ENCODE assay signal across 9 cellular contexts in genomic region chr22:29310863-29311339, GRCh38. TPM values are rescaled to one million over a fixed set of nuclear protein-coding genes. Genes with fewer than 3 reads are reported as not detected.
DNase-seq lines count a peak whose midpoint lies in the region; ATAC-seq and TF ChIP-seq lines count a peak whose summit lies in the region.
"Had no signal": no experiment of that assay in that cellular context is flagged by ENCODE, and none has a peak within 500 bp of the region (broad histone marks: within the 10 kb centered on the region; RNA-seq: fewer than 3 reads in every experiment).

No MANE protein-coding gene starts in this region.

- DNase-seq in A673 (ENCODE audit: low spot score) (peak; percentile 92), OCI-M1 (lab: John Stamatoyannopoulos, UW) (peak; percentile 90), germinal center (ENCODE audit: low spot score) (peak; percentile 47), osteocyte (ENCODE audit: extremely low spot score, unreplicated experiment) (peak; percentile 99), thoracic aorta (ENCODE audit: low spot score) (peak; percentile 92), NK-92 (lab: John Stamatoyannopoulos, UW; ENCODE audit: unreplicated experiment) (no peak)
- DNase-seq in activated naive CD4-positive, alpha-beta T cell treated with anti-CD3 and anti-CD28 coated beads for 36 hours: peak; percentile 81

- H3K4me3 Mint-ChIP-seq in activated naive CD4-positive, alpha-beta T cell treated with anti-CD3 and anti-CD28 coated beads for 36 hours: no peak overlapping the region
- no peak overlapping the region for H3K4me3 Mint-ChIP-seq in osteocyte (ENCODE audit: unreplicated experiment)

- ATAC-seq in GM19023 (IDR thresholded peaks at IDR 0.05; ENCODE audit: unreplicated experiment): peak; percentile 56
- ATAC-seq in thoracic aorta (ENCODE audit: insufficient number of reproducible peaks, low FRiP score, low read depth): peak; percentile 62

- BruUV-seq in A673 (replicated peaks; lab: Mats Ljungman, UMichigan): no TSS peak

- peaks cover 30% of the 10 kb centered on the region for H3K4me1 Mint-ChIP-seq in activated naive CD4-positive, alpha-beta T cell treated with anti-CD3 and anti-CD28 coated beads for 36 hours (ENCODE audit: low read depth)
- H3K4me1 Mint-ChIP-seq in osteocyte (ENCODE audit: unreplicated experiment): peaks cover 44% of the 10 kb centered on the region

- TF ChIP-seq CTCF in A673 (conservative IDR thresholded peaks at IDR 0.05; ENCODE audit: low read depth, low read length) (no peak), osteocyte (IDR thresholded peaks at IDR 0.05) (no peak), thoracic aorta (IDR thresholded peaks at IDR 0.05) (no peak)

- intact Hi-C loops in A673 (cut with micrococcal nuclease; ENCODE audit: unreplicated experiment): no loop called here
- intact Hi-C loops in activated naive CD4-positive, alpha-beta T cell treated with anti-CD3 and anti-CD28 coated beads for 36 hours (cut with micrococcal nuclease): no loop called here

- POLR2A ChIA-PET in A673 (lab: Charles Lee; ENCODE audit: low non-redundant PET): no interaction called here

- H3K9me3 Mint-ChIP-seq in activated naive CD4-positive, alpha-beta T cell treated with anti-CD3 and anti-CD28 coated beads for 36 hours: no peaks in the 10 kb centered on the region
- H3K9me3 Mint-ChIP-seq in osteocyte (ENCODE audit: unreplicated experiment): no peaks in the 10 kb centered on the region

- H3K27ac Mint-ChIP-seq in activated naive CD4-positive, alpha-beta T cell treated with anti-CD3 and anti-CD28 coated beads for 36 hours: no peak overlapping the region
- peak overlapping the region; percentile 97 for H3K27ac Mint-ChIP-seq in osteocyte (ENCODE audit: unreplicated experiment)

- CTCF ChIA-PET in A673 (lab: Charles Lee): no interaction called here
- CTCF ChIA-PET in activated naive CD4-positive, alpha-beta T cell treated with anti-CD3 and anti-CD28 coated beads for 36 hours (lab: Charles Lee): no interaction called here

- peaks cover 38% of the 10 kb centered on the region for H3K27me3 Mint-ChIP-seq in activated naive CD4-positive, alpha-beta T cell treated with anti-CD3 and anti-CD28 coated beads for 36 hours (ENCODE audit: low read depth)
- H3K27me3 Mint-ChIP-seq in osteocyte (ENCODE audit: unreplicated experiment): peaks cover 13% of the 10 kb centered on the region

- no peaks in the 10 kb centered on the region for H3K36me3 Mint-ChIP-seq in activated naive CD4-positive, alpha-beta T cell treated with anti-CD3 and anti-CD28 coated beads for 36 hours (ENCODE audit: low read depth)
- no peaks in the 10 kb centered on the region for H3K36me3 Mint-ChIP-seq in osteocyte (ENCODE audit: unreplicated experiment)

- H3K4me1 ChIP-seq in A673 (ENCODE audit: insufficient read depth, low read length, poor library complexity, severe bottlenecking) (peaks cover 28% of the 10 kb centered on the region), thoracic aorta (ENCODE audit: control insufficient read depth in 1 of 2, low read depth in 2 of 2) (peaks cover 54 to 76% of the 10 kb centered on the region in 2 donors)

- no peaks in the 10 kb centered on the region for H3K9me3 ChIP-seq in A673 (ENCODE audit: low read depth, low read length, poor library complexity, severe bottlenecking)
- H3K9me3 ChIP-seq in thoracic aorta: no peaks in the 10 kb centered on the region
- H3K9me3 ChIP-seq: neutrophil had no signal

- H3K36me3 ChIP-seq in A673 (ENCODE audit: insufficient read depth, low read length, poor library complexity, severe bottlenecking) (no peaks in the 10 kb centered on the region), thoracic aorta (no peaks in the 10 kb centered on the region)
- H3K36me3 ChIP-seq: neutrophil had no signal

- H3K4me3 ChIP-seq in A673 (ENCODE audit: low read depth, low read length, poor library complexity, severe bottlenecking): no peak overlapping the region
- peak overlapping the region; percentile 69 for H3K4me3 ChIP-seq in thoracic aorta

- H3K27ac ChIP-seq in A673 (ENCODE audit: low read depth, low read length, poor library complexity, severe bottlenecking) (no peak overlapping the region), thoracic aorta (peak overlapping the region; percentile 70 to 86)
- H3K27ac ChIP-seq: neutrophil had no signal

- H3K27me3 ChIP-seq in A673 (replicated peaks; ENCODE audit: insufficient read depth, low read depth, low read length, poor library complexity): peaks cover 25% of the 10 kb centered on the region
- H3K27me3 ChIP-seq in thoracic aorta (replicated peaks; ENCODE audit: insufficient read depth): peaks cover 15% of the 10 kb centered on the region

RNA-seq across cellular contexts. Expression of gene GAS2L1, which starts 4.5 kb away (rescaled TPM):
- total RNA-seq in A673 (2021) (22.7 TPM in 2 replicates), osteocyte (21.6 and 22.3 TPM in 2 replicates), thoracic aorta (10 to 100 TPM; 32.5 to 52.9 TPM)
- total RNA-seq in activated naive CD4-positive, alpha-beta T cell treated with anti-CD3 and anti-CD28 coated beads for 36 hours: under 1 TPM; 0.12 to 0.26 TPM

RNA-seq across cellular contexts. Expression of gene RASL10A, which starts 4.6 kb away (rescaled TPM):
- total RNA-seq in A673 (2021) (0.68 TPM in 1 of 2 replicates, not detected in the other), osteocyte (not detected in 2 replicates), thoracic aorta (1 to 10 TPM; 3.4 to 4.1 TPM)
- total RNA-seq in activated naive CD4-positive, alpha-beta T cell treated with anti-CD3 and anti-CD28 coated beads for 36 hours: not detected

RNA-seq across cellular contexts. Expression of gene EWSR1, which starts 42.8 kb away (rescaled TPM):
- total RNA-seq in A673 (2021) (348 and 358 TPM in 2 replicates), osteocyte (218 and 228 TPM in 2 replicates), thoracic aorta (100 to 1,000 TPM; 197 to 225 TPM)
- 100 to 1,000 TPM; 274 to 303 TPM for total RNA-seq in activated naive CD4-positive, alpha-beta T cell treated with anti-CD3 and anti-CD28 coated beads for 36 hours

RNA-seq across cellular contexts. Expression of gene RHBDD3, which starts 43.1 kb away (rescaled TPM):
- total RNA-seq in A673 (2021): 77.7 and 84.0 TPM in 2 replicates
- 10 to 100 TPM; 17.6 to 20.5 TPM for total RNA-seq in activated naive CD4-positive, alpha-beta T cell treated with anti-CD3 and anti-CD28 coated beads for 36 hours
- 41.0 and 45.8 TPM in 2 replicates for total RNA-seq in osteocyte
- total RNA-seq in thoracic aorta: 10 to 100 TPM; 23.9 to 36.7 TPM

Comparison
In these comparisons a context has a peak if more than half of its experiments do, and no peak if none do; other contexts are left out.
1. RNA of gene GAS2L1, which starts 4.5 kb away (total RNA-seq): 32.5 to 52.9 TPM in thoracic aorta, 22.7 TPM in A673 and 21.6 to 22.3 TPM in osteocyte; 0.12 to 0.26 TPM in activated naive CD4-positive, alpha-beta T cell treated with anti-CD3 and anti-CD28 coated beads for 36 hours; every median in the first group is over 10 times any median in the second.